In the genomic region with DNA sequence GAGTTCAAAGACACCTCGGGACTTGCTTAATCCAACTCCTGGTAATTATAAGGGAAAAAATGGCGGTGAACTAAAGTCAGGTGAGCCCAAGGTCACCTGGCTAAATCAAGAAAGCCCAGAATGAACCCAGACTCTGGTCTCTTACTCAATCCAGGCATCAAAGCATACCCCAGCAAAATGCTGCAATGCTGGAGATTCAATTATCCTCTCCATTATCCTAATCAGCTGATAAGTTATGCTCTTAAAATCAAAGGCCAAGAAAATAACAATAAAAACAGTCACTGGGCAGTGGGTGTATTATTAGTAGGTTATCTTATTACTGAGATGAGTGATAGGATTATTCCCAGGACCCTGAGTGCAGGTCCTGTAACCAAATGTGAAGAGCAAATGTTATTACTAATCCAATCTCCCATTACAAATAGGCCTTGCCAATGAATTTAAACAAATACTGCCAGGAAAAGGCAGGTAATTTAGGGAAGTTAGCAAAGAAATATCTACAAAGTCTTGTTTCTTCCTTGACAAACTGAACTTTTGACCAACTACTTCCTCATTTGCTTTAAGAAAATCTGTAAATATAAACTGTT, we compare ENCODE assay signal across 1 cellular context.
TF ChIP-seq lines count a peak whose summit lies in the region.

No MANE protein-coding gene starts in this region.

TF ChIP-seq in SK-N-SH, 30 proteins besides CTCF, POLR2A, EP300 and RAD21 (continued from another document):
- TF ChIP-seq MXI1 (IDR thresholded peaks at IDR 0.05; ENCODE audit: low read depth, low read length): peak; percentile 50; the same call in 1 of the 2 replicates
- TF ChIP-seq YY1 (IDR thresholded peaks at IDR 0.05; ENCODE audit: low read depth): no peak
- TF ChIP-seq SMC3 (IDR thresholded peaks at IDR 0.05; ENCODE audit: low read depth, low read length): peak; percentile 11; the same call in 1 of the 2 replicates
- TF ChIP-seq, protein P1, sequence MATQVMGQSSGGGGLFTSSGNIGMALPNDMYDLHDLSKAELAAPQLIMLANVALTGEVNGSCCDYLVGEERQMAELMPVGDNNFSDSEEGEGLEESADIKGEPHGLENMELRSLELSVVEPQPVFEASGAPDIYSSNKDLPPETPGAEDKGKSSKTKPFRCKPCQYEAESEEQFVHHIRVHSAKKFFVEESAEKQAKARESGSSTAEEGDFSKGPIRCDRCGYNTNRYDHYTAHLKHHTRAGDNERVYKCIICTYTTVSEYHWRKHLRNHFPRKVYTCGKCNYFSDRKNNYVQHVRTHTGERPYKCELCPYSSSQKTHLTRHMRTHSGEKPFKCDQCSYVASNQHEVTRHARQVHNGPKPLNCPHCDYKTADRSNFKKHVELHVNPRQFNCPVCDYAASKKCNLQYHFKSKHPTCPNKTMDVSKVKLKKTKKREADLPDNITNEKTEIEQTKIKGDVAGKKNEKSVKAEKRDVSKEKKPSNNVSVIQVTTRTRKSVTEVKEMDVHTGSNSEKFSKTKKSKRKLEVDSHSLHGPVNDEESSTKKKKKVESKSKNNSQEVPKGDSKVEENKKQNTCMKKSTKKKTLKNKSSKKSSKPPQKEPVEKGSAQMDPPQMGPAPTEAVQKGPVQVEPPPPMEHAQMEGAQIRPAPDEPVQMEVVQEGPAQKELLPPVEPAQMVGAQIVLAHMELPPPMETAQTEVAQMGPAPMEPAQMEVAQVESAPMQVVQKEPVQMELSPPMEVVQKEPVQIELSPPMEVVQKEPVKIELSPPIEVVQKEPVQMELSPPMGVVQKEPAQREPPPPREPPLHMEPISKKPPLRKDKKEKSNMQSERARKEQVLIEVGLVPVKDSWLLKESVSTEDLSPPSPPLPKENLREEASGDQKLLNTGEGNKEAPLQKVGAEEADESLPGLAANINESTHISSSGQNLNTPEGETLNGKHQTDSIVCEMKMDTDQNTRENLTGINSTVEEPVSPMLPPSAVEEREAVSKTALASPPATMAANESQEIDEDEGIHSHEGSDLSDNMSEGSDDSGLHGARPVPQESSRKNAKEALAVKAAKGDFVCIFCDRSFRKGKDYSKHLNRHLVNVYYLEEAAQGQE (IDR thresholded peaks at IDR 0.05; ENCODE audit: low read depth, low read length): no peak
- TF ChIP-seq TAF1 (IDR thresholded peaks at IDR 0.05; ENCODE audit: borderline replicate concordance, low read depth, low read length): no peak
- TF ChIP-seq TEAD4 (IDR thresholded peaks at IDR 0.05; ENCODE audit: borderline replicate concordance, insufficient read depth): no peak; the same call in 1 of the 2 replicates
- TF ChIP-seq, protein P2, sequence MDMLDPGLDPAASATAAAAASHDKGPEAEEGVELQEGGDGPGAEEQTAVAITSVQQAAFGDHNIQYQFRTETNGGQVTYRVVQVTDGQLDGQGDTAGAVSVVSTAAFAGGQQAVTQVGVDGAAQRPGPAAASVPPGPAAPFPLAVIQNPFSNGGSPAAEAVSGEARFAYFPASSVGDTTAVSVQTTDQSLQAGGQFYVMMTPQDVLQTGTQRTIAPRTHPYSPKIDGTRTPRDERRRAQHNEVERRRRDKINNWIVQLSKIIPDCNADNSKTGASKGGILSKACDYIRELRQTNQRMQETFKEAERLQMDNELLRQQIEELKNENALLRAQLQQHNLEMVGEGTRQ (IDR thresholded peaks at IDR 0.05; ENCODE audit: borderline replicate concordance, low read depth, low read length): no peak
- peak; percentile 37 for TF ChIP-seq TCF12 (IDR thresholded peaks at IDR 0.05)
